ENCODE assay signal across 14 cellular contexts in genomic region chr7:2512713-2513112, GRCh38. TPM values are rescaled to one million over a fixed set of nuclear protein-coding genes. Genes with fewer than 3 reads are reported as not detected.
DNase-seq lines count a peak whose midpoint lies in the region; ATAC-seq and TF ChIP-seq lines count a peak whose summit lies in the region.
"Had no signal": no experiment of that assay in that cellular context is flagged by ENCODE, and none has a peak within 500 bp of the region (broad histone marks: within the 10 kb centered on the region; RNA-seq: fewer than 3 reads in every experiment).

No MANE protein-coding gene starts in this region.

- peak overlapping the region; percentile 83 for H3K27ac Mint-ChIP-seq in activated CD4-positive, alpha-beta memory T cell treated with anti-CD3 and anti-CD28 coated beads, Interleukin-2, amount 10 ng/mL, durations not matched to agents 7 days and 5 days
- H3K27ac Mint-ChIP-seq in naive thymus-derived CD8-positive, alpha-beta T cell: peak overlapping the region in 9 of 10 donors; percentile 96 to 99 (median 98)

- H3K4me3 Mint-ChIP-seq in activated CD4-positive, alpha-beta memory T cell treated with anti-CD3 and anti-CD28 coated beads, Interleukin-2, amount 10 ng/mL, durations not matched to agents 7 days and 5 days: no peak overlapping the region
- peak overlapping the region; percentile 75 to 88 (median 84) for H3K4me3 Mint-ChIP-seq in naive thymus-derived CD8-positive, alpha-beta T cell

- TF ChIP-seq CTCF in C4-2B (conservative IDR thresholded peaks at IDR 0.05) (no peak), GM10266 (IDR thresholded peaks at IDR 0.05; ENCODE audit: control insufficient read depth, insufficient read depth, low read depth, missing control alignments) (no peak)

- POLR2A ChIA-PET in activated CD4-positive, alpha-beta memory T cell treated with anti-CD3 and anti-CD28 coated beads, Interleukin-2, amount 10 ng/mL, durations not matched to agents 7 days and 5 days (lab: Charles Lee): interaction anchor here (5.9 to 6.0 kb wide), 2 partner anchors 9 to 16 kb away, joined by 61 to 80 read pairs; partner anchors contain the start of gene LFNG
- POLR2A ChIA-PET in naive thymus-derived CD8-positive, alpha-beta T cell (lab: Charles Lee): interaction anchor here (2.5 to 22.8 kb wide), 4 partner anchors 10 to 35 kb away, joined by 15 to 821 read pairs (median 19); partner anchors contain the start of gene LFNG

- CTCF ChIA-PET in activated CD4-positive, alpha-beta memory T cell treated with anti-CD3 and anti-CD28 coated beads, Interleukin-2, amount 10 ng/mL, durations not matched to agents 7 days and 5 days (lab: Charles Lee): no interaction called here

- DNase-seq in COLO668 (lab: John Stamatoyannopoulos, UW; ENCODE audit: unreplicated experiment) (peak; percentile 86), GM10266 (ENCODE audit: extremely low spot score) (no peak), NOMO-1 treated with dmso at 0.1 percent for 144 hours (lab: John Stamatoyannopoulos, UW; ENCODE audit: unreplicated experiment) (no peak), DMS114 treated with DMSO at 0.1 percent for 48 hours (lab: John Stamatoyannopoulos, UW; ENCODE audit: unreplicated experiment) (no peak)
- DNase-seq in activated CD4-positive, alpha-beta memory T cell treated with anti-CD3 and anti-CD28 coated beads, Interleukin-2, amount 10 ng/mL, durations not matched to agents 7 days and 5 days: no peak
- DNase-seq in naive thymus-derived CD8-positive, alpha-beta T cell: peak in 1 of 10 donors; percentile 2
- DNase-seq in stimulated activated CD4-positive, alpha-beta T cell treated with anti-CD3 and anti-CD28 coated beads, Interleukin-2, amount 100 ng/mL, for 48 hours: no peak
- DNase-seq: Calu3, heart left ventricle, NCI-H1105 treated with DMSO at 0.1 percent for 48 hours had no signal

- no peak for ATAC-seq in naive thymus-derived CD8-positive, alpha-beta T cell

- peak overlapping the region; percentile 96 for H3K27ac ChIP-seq in C4-2B

- H3K36me3 Mint-ChIP-seq in activated CD4-positive, alpha-beta memory T cell treated with anti-CD3 and anti-CD28 coated beads, Interleukin-2, amount 10 ng/mL, durations not matched to agents 7 days and 5 days (ENCODE audit: low read depth): no peaks in the 10 kb centered on the region
- no peaks in the 10 kb centered on the region for H3K36me3 Mint-ChIP-seq in naive thymus-derived CD8-positive, alpha-beta T cell

- peaks cover 7% of the 10 kb centered on the region for H3K27me3 Mint-ChIP-seq in activated CD4-positive, alpha-beta memory T cell treated with anti-CD3 and anti-CD28 coated beads, Interleukin-2, amount 10 ng/mL, durations not matched to agents 7 days and 5 days
- no peaks in the 10 kb centered on the region for H3K27me3 Mint-ChIP-seq in naive thymus-derived CD8-positive, alpha-beta T cell

- H3K4me1 Mint-ChIP-seq in activated CD4-positive, alpha-beta memory T cell treated with anti-CD3 and anti-CD28 coated beads, Interleukin-2, amount 10 ng/mL, durations not matched to agents 7 days and 5 days: peaks cover 58% of the 10 kb centered on the region
- H3K4me1 Mint-ChIP-seq in naive thymus-derived CD8-positive, alpha-beta T cell: peaks cover 31 to 66% (median 64%) of the 10 kb centered on the region in 4 donors

- H3K9me3 Mint-ChIP-seq in activated CD4-positive, alpha-beta memory T cell treated with anti-CD3 and anti-CD28 coated beads, Interleukin-2, amount 10 ng/mL, durations not matched to agents 7 days and 5 days: no peaks in the 10 kb centered on the region
- no peaks in the 10 kb centered on the region for H3K9me3 Mint-ChIP-seq in naive thymus-derived CD8-positive, alpha-beta T cell

RNA-seq across cellular contexts. Expression of gene LFNG, which starts 6.9 kb away (rescaled TPM):
- 100 to 1,000 TPM; 105 to 109 TPM for total RNA-seq in activated CD4-positive, alpha-beta memory T cell treated with anti-CD3 and anti-CD28 coated beads, Interleukin-2, amount 10 ng/mL, durations not matched to agents 7 days and 5 days
- total RNA-seq in naive thymus-derived CD8-positive, alpha-beta T cell: 100 to 1,000 TPM; 151 to 153 TPM
- 1 to 10 TPM in 2 of 3 donors, under 1 TPM in 1; 0.54 to 3.0 (median 1.6) TPM for polyA plus RNA-seq in naive thymus-derived CD8-positive, alpha-beta T cell

RNA-seq across cellular contexts. Expression of gene GRIFIN, which starts 36.5 kb away (rescaled TPM):
- total RNA-seq in activated CD4-positive, alpha-beta memory T cell treated with anti-CD3 and anti-CD28 coated beads, Interleukin-2, amount 10 ng/mL, durations not matched to agents 7 days and 5 days: not detected
- total RNA-seq in naive thymus-derived CD8-positive, alpha-beta T cell: not detected
- polyA plus RNA-seq in naive thymus-derived CD8-positive, alpha-beta T cell: not detected
- total RNA-seq: Calu3, heart left ventricle, SK-MEL-5, skeletal muscle tissue, temporal lobe had no signal
- polyA plus RNA-seq: heart left ventricle had no signal

RNA-seq across cellular contexts. Expression of gene BRAT1, which starts 42.6 kb away (rescaled TPM):
- total RNA-seq in activated CD4-positive, alpha-beta memory T cell treated with anti-CD3 and anti-CD28 coated beads, Interleukin-2, amount 10 ng/mL, durations not matched to agents 7 days and 5 days: 10 to 100 TPM; 31.1 to 32.9 TPM
- total RNA-seq in naive thymus-derived CD8-positive, alpha-beta T cell: 10 to 100 TPM; 32.2 to 32.4 TPM
- polyA plus RNA-seq in naive thymus-derived CD8-positive, alpha-beta T cell: 10 to 100 TPM; 21.0 to 43.6 (median 25.4) TPM

RNA-seq across cellular contexts. Expression of gene IQCE, which starts 46.1 kb away (rescaled TPM):
- 10 to 100 TPM; 12.7 to 14.0 TPM for total RNA-seq in activated CD4-positive, alpha-beta memory T cell treated with anti-CD3 and anti-CD28 coated beads, Interleukin-2, amount 10 ng/mL, durations not matched to agents 7 days and 5 days
- 1 to 10 TPM; 6.6 to 8.9 TPM for total RNA-seq in naive thymus-derived CD8-positive, alpha-beta T cell
- 1 to 10 TPM in 2 of 3 donors, under 1 TPM in 1; 0.77 to 2.2 (median 2.0) TPM for polyA plus RNA-seq in naive thymus-derived CD8-positive, alpha-beta T cell
